Comparison of ENCODE assay signal across 1 cellular context in the genomic region with DNA sequence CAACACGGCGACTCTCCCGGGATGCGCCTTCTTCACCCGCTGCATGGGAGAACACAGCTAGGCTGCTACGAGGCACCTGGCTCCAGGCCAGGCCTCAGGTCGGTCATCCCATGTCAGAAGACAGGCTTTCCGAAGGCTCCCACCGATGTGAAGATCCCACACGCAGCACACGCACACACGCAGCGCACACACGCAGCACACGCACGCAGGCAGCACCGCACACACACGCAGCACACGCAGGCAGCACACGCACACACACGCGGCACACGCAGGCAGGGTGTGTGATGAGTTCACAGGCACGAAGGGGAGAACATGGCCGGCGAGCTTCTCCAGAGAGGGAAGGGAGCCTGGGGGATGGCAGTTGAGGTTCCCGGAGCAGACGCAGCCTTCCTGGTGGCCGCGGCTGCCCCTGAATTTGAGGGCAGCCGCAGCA.
TF ChIP-seq lines count a peak whose summit lies in the region.

No MANE protein-coding gene starts in this region.

TF ChIP-seq in IMR-90, 13 proteins besides CTCF, POLR2A, EP300 and RAD21:
- TF ChIP-seq MXI1 (IDR thresholded peaks at IDR 0.05; ENCODE audit: borderline replicate concordance, low read depth, low read length) (no peak), SMC3 (IDR thresholded peaks at IDR 0.05; ENCODE audit: low read depth, low read length) (no peak), BHLHE40 (IDR thresholded peaks at IDR 0.05; ENCODE audit: low read depth, low read length) (no peak), MAZ (IDR thresholded peaks at IDR 0.05; ENCODE audit: borderline replicate concordance, low read depth, low read length) (no peak)
- TF ChIP-seq, protein P1, sequence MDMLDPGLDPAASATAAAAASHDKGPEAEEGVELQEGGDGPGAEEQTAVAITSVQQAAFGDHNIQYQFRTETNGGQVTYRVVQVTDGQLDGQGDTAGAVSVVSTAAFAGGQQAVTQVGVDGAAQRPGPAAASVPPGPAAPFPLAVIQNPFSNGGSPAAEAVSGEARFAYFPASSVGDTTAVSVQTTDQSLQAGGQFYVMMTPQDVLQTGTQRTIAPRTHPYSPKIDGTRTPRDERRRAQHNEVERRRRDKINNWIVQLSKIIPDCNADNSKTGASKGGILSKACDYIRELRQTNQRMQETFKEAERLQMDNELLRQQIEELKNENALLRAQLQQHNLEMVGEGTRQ (IDR thresholded peaks at IDR 0.05; ENCODE audit: low read depth, low read length) = no peak
